2 cellular contexts compared by ENCODE assay signal in the genomic region with DNA sequence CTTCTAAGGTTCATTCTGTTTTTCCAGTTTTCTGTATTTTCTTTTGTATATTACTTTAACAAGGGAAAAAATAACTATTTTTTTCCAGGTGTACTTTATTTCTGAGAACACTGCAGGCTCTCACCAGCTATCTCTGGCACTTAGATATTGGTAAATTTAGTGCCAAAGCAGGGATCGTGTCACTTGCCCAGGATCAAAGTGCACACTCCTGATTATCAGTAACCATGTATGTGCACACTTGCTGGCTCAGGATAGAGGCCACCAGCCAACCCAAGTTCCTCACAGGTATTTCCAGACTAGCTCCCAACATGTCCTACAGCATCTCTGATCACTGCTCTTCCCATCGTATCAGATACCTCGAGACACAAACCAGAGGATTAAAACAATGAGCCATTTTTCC.
TF ChIP-seq lines count a peak whose summit lies in the region.

No MANE protein-coding gene starts in this region.

TF ChIP-seq in IMR-90, 13 proteins besides CTCF, POLR2A, EP300 and RAD21:
- TF ChIP-seq NFE2L2 (IDR thresholded peaks at IDR 0.05; ENCODE audit: low read depth, low read length) (no peak), CHD1 (IDR thresholded peaks at IDR 0.05; ENCODE audit: low read depth, low read length) (no peak), MAZ (IDR thresholded peaks at IDR 0.05; ENCODE audit: borderline replicate concordance, low read depth, low read length) (no peak), RFX5 (IDR thresholded peaks at IDR 0.05; ENCODE audit: low read depth, low read length) (no peak), SMC3 (IDR thresholded peaks at IDR 0.05; ENCODE audit: low read depth, low read length) (no peak), BHLHE40 (IDR thresholded peaks at IDR 0.05; ENCODE audit: low read depth, low read length) (no peak)

TF ChIP-seq in HepG2, 621 proteins besides CTCF, POLR2A, EP300 and RAD21:
- 0 out of 2 replicates have a peak, but pooled peaks have one; percentile 35 for TF ChIP-seq ZNF121 (CRISPR knock-in tag; IDR thresholded peaks at IDR 0.05)
- TF ChIP-seq, protein P1, sequence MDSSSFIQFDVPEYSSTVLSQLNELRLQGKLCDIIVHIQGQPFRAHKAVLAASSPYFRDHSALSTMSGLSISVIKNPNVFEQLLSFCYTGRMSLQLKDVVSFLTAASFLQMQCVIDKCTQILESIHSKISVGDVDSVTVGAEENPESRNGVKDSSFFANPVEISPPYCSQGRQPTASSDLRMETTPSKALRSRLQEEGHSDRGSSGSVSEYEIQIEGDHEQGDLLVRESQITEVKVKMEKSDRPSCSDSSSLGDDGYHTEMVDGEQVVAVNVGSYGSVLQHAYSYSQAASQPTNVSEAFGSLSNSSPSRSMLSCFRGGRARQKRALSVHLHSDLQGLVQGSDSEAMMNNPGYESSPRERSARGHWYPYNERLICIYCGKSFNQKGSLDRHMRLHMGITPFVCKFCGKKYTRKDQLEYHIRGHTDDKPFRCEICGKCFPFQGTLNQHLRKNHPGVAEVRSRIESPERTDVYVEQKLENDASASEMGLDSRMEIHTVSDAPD (CRISPR knock-in tag; IDR thresholded peaks at IDR 0.05): peak; percentile 32; the same call in 1 of the 2 replicates
- peak; percentile 73 for TF ChIP-seq HNF4A (CRISPR knock-in tag; IDR thresholded peaks at IDR 0.05)
- peak; percentile 39; the same call in 1 of the 2 replicates for TF ChIP-seq HNF4G (IDR thresholded peaks at IDR 0.05; ENCODE audit: borderline replicate concordance, low read depth, low read length)
- TF ChIP-seq HNF4G (CRISPR knock-in tag; IDR thresholded peaks at IDR 0.05; ENCODE audit: borderline replicate concordance, low read depth): no peak
- TF ChIP-seq ZNF674 (CRISPR knock-in tag; IDR thresholded peaks at IDR 0.05; ENCODE audit: low read depth): no peak
- TF ChIP-seq KLF6 (CRISPR knock-in tag; IDR thresholded peaks at IDR 0.05): no peak
- TF ChIP-seq, protein P2, sequence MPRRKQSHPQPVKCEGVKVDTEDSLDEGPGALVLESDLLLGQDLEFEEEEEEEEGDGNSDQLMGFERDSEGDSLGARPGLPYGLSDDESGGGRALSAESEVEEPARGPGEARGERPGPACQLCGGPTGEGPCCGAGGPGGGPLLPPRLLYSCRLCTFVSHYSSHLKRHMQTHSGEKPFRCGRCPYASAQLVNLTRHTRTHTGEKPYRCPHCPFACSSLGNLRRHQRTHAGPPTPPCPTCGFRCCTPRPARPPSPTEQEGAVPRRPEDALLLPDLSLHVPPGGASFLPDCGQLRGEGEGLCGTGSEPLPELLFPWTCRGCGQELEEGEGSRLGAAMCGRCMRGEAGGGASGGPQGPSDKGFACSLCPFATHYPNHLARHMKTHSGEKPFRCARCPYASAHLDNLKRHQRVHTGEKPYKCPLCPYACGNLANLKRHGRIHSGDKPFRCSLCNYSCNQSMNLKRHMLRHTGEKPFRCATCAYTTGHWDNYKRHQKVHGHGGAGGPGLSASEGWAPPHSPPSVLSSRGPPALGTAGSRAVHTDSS (CRISPR knock-in tag; conservative IDR thresholded peaks at IDR 0.05): no peak
- TF ChIP-seq, protein P3, sequence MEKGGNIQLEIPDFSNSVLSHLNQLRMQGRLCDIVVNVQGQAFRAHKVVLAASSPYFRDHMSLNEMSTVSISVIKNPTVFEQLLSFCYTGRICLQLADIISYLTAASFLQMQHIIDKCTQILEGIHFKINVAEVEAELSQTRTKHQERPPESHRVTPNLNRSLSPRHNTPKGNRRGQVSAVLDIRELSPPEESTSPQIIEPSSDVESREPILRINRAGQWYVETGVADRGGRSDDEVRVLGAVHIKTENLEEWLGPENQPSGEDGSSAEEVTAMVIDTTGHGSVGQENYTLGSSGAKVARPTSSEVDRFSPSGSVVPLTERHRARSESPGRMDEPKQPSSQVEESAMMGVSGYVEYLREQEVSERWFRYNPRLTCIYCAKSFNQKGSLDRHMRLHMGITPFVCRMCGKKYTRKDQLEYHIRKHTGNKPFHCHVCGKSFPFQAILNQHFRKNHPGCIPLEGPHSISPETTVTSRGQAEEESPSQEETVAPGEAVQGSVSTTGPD (CRISPR knock-in tag; IDR thresholded peaks at IDR 0.05): 0 out of 2 replicates have a peak, but pooled peaks have one; percentile 30
- 0 out of 2 replicates have a peak, but pooled peaks have one; percentile 11 for TF ChIP-seq HMG20A (CRISPR knock-in tag; IDR thresholded peaks at IDR 0.05; ENCODE audit: borderline replicate concordance)
- TF ChIP-seq, protein P4, sequence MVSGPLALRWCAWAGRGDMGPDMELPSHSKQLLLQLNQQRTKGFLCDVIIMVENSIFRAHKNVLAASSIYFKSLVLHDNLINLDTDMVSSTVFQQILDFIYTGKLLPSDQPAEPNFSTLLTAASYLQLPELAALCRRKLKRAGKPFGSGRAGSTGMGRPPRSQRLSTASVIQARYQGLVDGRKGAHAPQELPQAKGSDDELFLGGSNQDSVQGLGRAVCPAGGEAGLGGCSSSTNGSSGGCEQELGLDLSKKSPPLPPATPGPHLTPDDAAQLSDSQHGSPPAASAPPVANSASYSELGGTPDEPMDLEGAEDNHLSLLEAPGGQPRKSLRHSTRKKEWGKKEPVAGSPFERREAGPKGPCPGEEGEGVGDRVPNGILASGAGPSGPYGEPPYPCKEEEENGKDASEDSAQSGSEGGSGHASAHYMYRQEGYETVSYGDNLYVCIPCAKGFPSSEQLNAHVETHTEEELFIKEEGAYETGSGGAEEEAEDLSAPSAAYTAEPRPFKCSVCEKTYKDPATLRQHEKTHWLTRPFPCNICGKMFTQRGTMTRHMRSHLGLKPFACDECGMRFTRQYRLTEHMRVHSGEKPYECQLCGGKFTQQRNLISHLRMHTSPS (CRISPR knock-in tag; IDR thresholded peaks at IDR 0.05; ENCODE audit: low read depth): peak; percentile 55
- TF ChIP-seq HDAC2 (CRISPR knock-in tag; IDR thresholded peaks at IDR 0.05): 0 out of 2 replicates have a peak, but pooled peaks have one; percentile 25
- TF ChIP-seq ZFP82 (CRISPR knock-in tag; IDR thresholded peaks at IDR 0.05; ENCODE audit: borderline replicate concordance): no peak
- TF ChIP-seq, protein P5, sequence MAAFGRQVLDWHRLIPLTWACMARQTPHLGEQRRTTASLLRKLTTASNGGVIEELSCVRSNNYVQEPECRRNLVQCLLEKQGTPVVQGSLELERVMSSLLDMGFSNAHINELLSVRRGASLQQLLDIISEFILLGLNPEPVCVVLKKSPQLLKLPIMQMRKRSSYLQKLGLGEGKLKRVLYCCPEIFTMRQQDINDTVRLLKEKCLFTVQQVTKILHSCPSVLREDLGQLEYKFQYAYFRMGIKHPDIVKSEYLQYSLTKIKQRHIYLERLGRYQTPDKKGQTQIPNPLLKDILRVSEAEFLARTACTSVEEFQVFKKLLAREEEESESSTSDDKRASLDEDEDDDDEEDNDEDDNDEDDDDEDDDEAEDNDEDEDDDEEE (CRISPR knock-in tag; IDR thresholded peaks at IDR 0.05): no peak
- peak; percentile 65; the same call in 1 of the 2 replicates for TF ChIP-seq GATAD2A (CRISPR knock-in tag; IDR thresholded peaks at IDR 0.05)
